In the genomic region with DNA sequence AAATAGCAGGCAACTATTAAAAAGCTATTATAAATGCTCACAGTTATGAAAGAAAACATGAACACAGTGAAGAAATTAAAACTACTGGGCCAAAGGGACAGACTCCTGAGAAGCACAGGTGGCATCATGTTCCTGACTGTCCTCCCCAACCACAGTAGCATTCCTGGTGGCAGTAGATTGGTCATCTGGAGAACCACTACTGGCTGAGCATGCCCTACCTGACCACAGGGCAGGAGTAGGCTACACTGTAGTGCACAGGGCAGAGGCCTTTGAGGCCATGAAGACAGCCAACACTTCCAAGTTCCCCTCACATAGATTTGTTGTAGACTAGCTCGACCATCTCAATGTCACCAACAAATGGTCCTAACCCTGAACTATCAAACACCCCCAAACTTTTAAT, we compare ENCODE assay signal across 23 cellular contexts. TPM values are rescaled to one million over a fixed set of nuclear protein-coding genes. Genes with fewer than 3 reads are reported as not detected.
DNase-seq lines count a peak whose midpoint lies in the region; ATAC-seq, FAIRE-seq and TF ChIP-seq lines count a peak whose summit lies in the region.
"Had no signal": no experiment of that assay in that cellular context is flagged by ENCODE, and none has a peak within 500 bp of the region (broad histone marks: within the 10 kb centered on the region; RNA-seq: fewer than 3 reads in every experiment).

No MANE protein-coding gene starts in this region.

- H3K4me1 ChIP-seq in CD4-positive, CD25-positive, alpha-beta regulatory T cell (ENCODE audit: control insufficient read depth, insufficient read depth, low read length, poor library complexity, severe bottlenecking): peaks cover 12% of the 10 kb centered on the region
- H3K4me1 ChIP-seq in endodermal cell (ENCODE audit: control insufficient read depth, insufficient read depth, low read length) (peaks cover 12% of the 10 kb centered on the region), uterus (no peaks in the 10 kb centered on the region)
- H3K4me1 ChIP-seq: A549 had no signal

- no peak for ATAC-seq in CD4-positive, CD25-positive, alpha-beta regulatory T cell (ENCODE audit: low read depth in 2 of 2)
- ATAC-seq in GM18511 (IDR thresholded peaks at IDR 0.05; ENCODE audit: unreplicated experiment) (no peak), HG03159 (IDR thresholded peaks at IDR 0.05; ENCODE audit: unreplicated experiment) (no peak)
- ATAC-seq: A549 had no signal

- peaks cover 16% of the 10 kb centered on the region for H3K36me3 ChIP-seq in CD4-positive, CD25-positive, alpha-beta regulatory T cell (ENCODE audit: control insufficient read depth, insufficient read depth, low read length)
- H3K36me3 ChIP-seq in endodermal cell (ENCODE audit: control insufficient read depth, insufficient read depth, low read length) (peaks cover 16% of the 10 kb centered on the region), uterus (no peaks in the 10 kb centered on the region)

- TF ChIP-seq POLR2A in GM12891 (IDR thresholded peaks at IDR 0.05; ENCODE audit: low read depth, low read length): no peak
- TF ChIP-seq POLR2A in uterus (IDR thresholded peaks at IDR 0.05): no peak

- no peak overlapping the region for H3K4me3 Mint-ChIP-seq in CD4-positive, CD25-positive, alpha-beta regulatory T cell
- H3K4me3 Mint-ChIP-seq in endodermal cell: no peak overlapping the region
- no peak overlapping the region for H3K4me3 Mint-ChIP-seq in mesothelial cell of epicardium
- H3K4me3 Mint-ChIP-seq: B cell, CD14-positive monocyte had no signal

- no peak for DNase-seq in CD4-positive, CD25-positive, alpha-beta regulatory T cell
- DNase-seq in GM12891 (ENCODE audit: insufficient read length, low spot score) (no peak), endodermal cell (no peak), mesothelial cell of epicardium (ENCODE audit: low spot score in 2 of 2, unreplicated experiment in 2 of 2) (no peak), uterus (no peak)
- DNase-seq in activated CD8-positive, alpha-beta memory T cell treated with anti-CD3 and anti-CD28 coated beads, Interleukin-2, amount 50 U/mL, for 48 hours: no peak
- DNase-seq: COR-L47, DMS79, KBM-7, MM.1S, NCI-H1048, NCI-H1417 treated with DMSO at 0.1 percent for 48 hours, NCI-H187, NCI-H446, NCI-H526, Right ventricle myocardium superior had no signal

- TF ChIP-seq CTCF in endodermal cell (conservative IDR thresholded peaks at IDR 0.05): no peak
- TF ChIP-seq CTCF in mesothelial cell of epicardium (IDR thresholded peaks at IDR 0.05; ENCODE audit: unreplicated experiment): no peak
- no peak for TF ChIP-seq CTCF in uterus (IDR thresholded peaks at IDR 0.05)

- intact Hi-C loops in uterus (cut with DNase I; ENCODE audit: low total_unique reads): no loop called here

- WGBS in endodermal cell (ENCODE audit: insufficient coverage in 1 of 2, insufficient read length in 1 of 2), 2 experiments: 100% methylated on average over 1 of the region's 1 CpG

- no peaks in the 10 kb centered on the region for H3K27me3 ChIP-seq in CD4-positive, CD25-positive, alpha-beta regulatory T cell (ENCODE audit: control insufficient read depth, insufficient read depth, low read length)
- no peaks in the 10 kb centered on the region for H3K27me3 ChIP-seq in endodermal cell (ENCODE audit: control insufficient read depth, insufficient read depth, low read length, poor library complexity, severe bottlenecking)
- H3K27me3 ChIP-seq in uterus: no peaks in the 10 kb centered on the region

- peaks cover 20% of the 10 kb centered on the region for H3K36me3 Mint-ChIP-seq in CD4-positive, CD25-positive, alpha-beta regulatory T cell
- H3K36me3 Mint-ChIP-seq in endodermal cell (ENCODE audit: low read depth) (peaks cover 27% of the 10 kb centered on the region), mesothelial cell of epicardium (peaks cover 11% of the 10 kb centered on the region)

- H3K9me3 Mint-ChIP-seq in CD4-positive, CD25-positive, alpha-beta regulatory T cell: peaks cover 0 to 2% (median 0%) of the 10 kb centered on the region in 7 donors
- no peaks in the 10 kb centered on the region for H3K9me3 Mint-ChIP-seq in endodermal cell
- H3K9me3 Mint-ChIP-seq in mesothelial cell of epicardium: no peaks in the 10 kb centered on the region
- H3K9me3 Mint-ChIP-seq: CD14-positive monocyte had no signal

- H3K27me3 Mint-ChIP-seq in CD4-positive, CD25-positive, alpha-beta regulatory T cell: no peaks in the 10 kb centered on the region
- no peaks in the 10 kb centered on the region for H3K27me3 Mint-ChIP-seq in endodermal cell (ENCODE audit: insufficient read depth)
- H3K27me3 Mint-ChIP-seq in mesothelial cell of epicardium (ENCODE audit: low read depth): no peaks in the 10 kb centered on the region
- H3K27me3 Mint-ChIP-seq: B cell had no signal

- no peak overlapping the region for H3K4me3 ChIP-seq in CD4-positive, CD25-positive, alpha-beta regulatory T cell (ENCODE audit: low read depth, low read length)
- H3K4me3 ChIP-seq in endodermal cell (ENCODE audit: low read length) (no peak overlapping the region), uterus (no peak overlapping the region)
- H3K4me3 ChIP-seq: A549 had no signal

- peak overlapping the region in 2 of 3 donors; percentile 6 to 11 for H3K27ac Mint-ChIP-seq in CD4-positive, CD25-positive, alpha-beta regulatory T cell
- peak overlapping the region; percentile 84 for H3K27ac Mint-ChIP-seq in endodermal cell
- H3K27ac Mint-ChIP-seq in mesothelial cell of epicardium: peak overlapping the region; percentile 73

- peaks cover 34 to 49% (median 41%) of the 10 kb centered on the region in 4 donors for H3K4me1 Mint-ChIP-seq in CD4-positive, CD25-positive, alpha-beta regulatory T cell
- H3K4me1 Mint-ChIP-seq in endodermal cell (peaks cover 33% of the 10 kb centered on the region), mesothelial cell of epicardium (peaks cover 7% of the 10 kb centered on the region)

- H3K9ac ChIP-seq in endodermal cell (ENCODE audit: extremely low read depth, low read length, poor library complexity, severe bottlenecking): no peak overlapping the region

- no peak overlapping the region for H3K27ac ChIP-seq in CD4-positive, CD25-positive, alpha-beta regulatory T cell (ENCODE audit: insufficient read depth, low read length, poor library complexity, severe bottlenecking)
- H3K27ac ChIP-seq in endodermal cell (ENCODE audit: low read depth, low read length): no peak overlapping the region
- H3K27ac ChIP-seq in uterus: no peak overlapping the region
- H3K27ac ChIP-seq: A549 had no signal

- FAIRE-seq in GM12891 (lab: Jason Lieb, UNC): peak; percentile 9
- FAIRE-seq: A549, GM19239, H54 had no signal

- H3K9me3 ChIP-seq in CD4-positive, CD25-positive, alpha-beta regulatory T cell (ENCODE audit: control insufficient read depth in 2 of 2, low read length in 2 of 2): no peaks in the 10 kb centered on the region
- H3K9me3 ChIP-seq in endodermal cell (ENCODE audit: control insufficient read depth, low read length) (no peaks in the 10 kb centered on the region), uterus (no peaks in the 10 kb centered on the region)
- H3K9me3 ChIP-seq: A549 had no signal

TF ChIP-seq in GM12891, 5 proteins besides CTCF, POLR2A, EP300 and RAD21:
- TF ChIP-seq SPI1 (IDR thresholded peaks at IDR 0.05; ENCODE audit: low read depth, low read length) (no peak), POLR2AphosphoS5 (IDR thresholded peaks at IDR 0.05; ENCODE audit: low read depth, low read length) (no peak), PAX5 (IDR thresholded peaks at IDR 0.05; ENCODE audit: insufficient read depth, low read length, severe bottlenecking) (no peak), POU2F2 (IDR thresholded peaks at IDR 0.05; ENCODE audit: low read depth, low read length) (no peak), TAF1 (IDR thresholded peaks at IDR 0.05; ENCODE audit: low read depth, low read length) (no peak)

RNA-seq across cellular contexts. Expression of a gene that starts 49.2 kb away (rescaled TPM):
- 429 TPM for total RNA-seq in CD4-positive, CD25-positive, alpha-beta regulatory T cell
- 10 to 100 TPM in 2 of 4 donors, 1 to 10 TPM in 2; 4.7 to 13.5 (median 8.6) TPM for polyA plus RNA-seq in CD4-positive, CD25-positive, alpha-beta regulatory T cell
- polyA plus RNA-seq in GM12891 (2012; ENCODE audit: low read depth, missing spikeins): 53.4 TPM
- 10 to 100 TPM; 59.2 to 64.0 TPM for total RNA-seq in endodermal cell
- 22.9 TPM for polyA plus RNA-seq in endodermal cell (2013, experiment 1 of 2)
- 17.8 TPM for polyA plus RNA-seq in endodermal cell (2013, experiment 2 of 2)
- 83.5 to 86.9 TPM (median 84.2 TPM) in 3 replicates for total RNA-seq in mesothelial cell of epicardium
- 10 to 100 TPM; 13.1 to 41.1 (median 23.8) TPM for total RNA-seq in uterus

RNA-seq across cellular contexts. Expression of a gene that starts 52.1 kb away (rescaled TPM):
- 71.8 TPM for total RNA-seq in CD4-positive, CD25-positive, alpha-beta regulatory T cell
- polyA plus RNA-seq in CD4-positive, CD25-positive, alpha-beta regulatory T cell: 100 to 1,000 TPM in 3 of 4 donors, 10 to 100 TPM in 1; 90.4 to 116 (median 106) TPM
- 55.8 TPM for polyA plus RNA-seq in GM12891 (2012; ENCODE audit: low read depth, missing spikeins)
- total RNA-seq in endodermal cell (10 to 100 TPM; 46.7 to 47.8 TPM), mesothelial cell of epicardium (49.7 to 52.4 TPM (median 50.5 TPM) in 3 replicates), uterus (10 to 100 TPM in 3 of 4 donors, 1 to 10 TPM in 1; 4.1 to 92.0 (median 41.2) TPM)
- 44.4 TPM for polyA plus RNA-seq in endodermal cell (2013, experiment 1 of 2)
- 41.1 TPM for polyA plus RNA-seq in endodermal cell (2013, experiment 2 of 2)

Comparison
In these comparisons a context has a peak if more than half of its experiments do, and no peak if none do; other contexts are left out.
1. H3K27ac Mint-ChIP-seq: peak in every context shown above with its lines; median percentile 84 in endodermal cell; 73 in mesothelial cell of epicardium; 8 in CD4-positive, CD25-positive, alpha-beta regulatory T cell.